Comparison of ENCODE assay signal across 13 cellular contexts in genomic region chr22:26430600-26430999, GRCh38. TPM values are rescaled to one million over a fixed set of nuclear protein-coding genes. Genes with fewer than 3 reads are reported as not detected.
DNase-seq lines count a peak whose midpoint lies in the region; ATAC-seq and TF ChIP-seq lines count a peak whose summit lies in the region.
"Had no signal": no experiment of that assay in that cellular context is flagged by ENCODE, and none has a peak within 500 bp of the region (broad histone marks: within the 10 kb centered on the region; RNA-seq: fewer than 3 reads in every experiment).

No MANE protein-coding gene starts in this region.

- H3K9me3 Mint-ChIP-seq in activated naive CD8-positive, alpha-beta T cell treated with anti-CD3 and anti-CD28 coated beads, Interleukin-2, amount 50 U/mL, for 24 hours: no peaks in the 10 kb centered on the region
- H3K9me3 Mint-ChIP-seq in natural killer cell: no peaks in the 10 kb centered on the region

- no peak for ATAC-seq in activated naive CD8-positive, alpha-beta T cell treated with anti-CD3 and anti-CD28 coated beads, Interleukin-2, amount 50 U/mL, for 24 hours
- ATAC-seq in natural killer cell: no peak

- no peaks in the 10 kb centered on the region for H3K9me3 ChIP-seq in DOHH2 (ENCODE audit: control insufficient read depth, insufficient read depth, low read length)
- H3K9me3 ChIP-seq: spleen had no signal

- no peak for DNase-seq in activated naive CD8-positive, alpha-beta T cell treated with anti-CD3 and anti-CD28 coated beads, Interleukin-2, amount 50 U/mL, for 24 hours
- no peak for DNase-seq in natural killer cell
- no peak for DNase-seq in HT-29 (ENCODE audit: low spot score)
- no peak for DNase-seq in AG08395 (ENCODE audit: low spot score)
- DNase-seq in anterior cingulate cortex (lab: John Stamatoyannopoulos, UW): no peak
- DNase-seq in AG08396 (ENCODE audit: low spot score): no peak
- DNase-seq: activated CD8-positive, alpha-beta memory T cell treated with anti-CD3 and anti-CD28 coated beads, Interleukin-2, amount 50 U/mL, for 4 hours; NCI-H1105; NCI-H774; spleen had no signal

- H3K9me2 ChIP-seq in DOHH2 (replicated peaks; ENCODE audit: control insufficient read depth, low read length): no peaks in the 10 kb centered on the region

- H3K4me2 ChIP-seq in DOHH2 (ENCODE audit: low read length): peak overlapping the region; percentile 81
- peak overlapping the region; percentile 83 for H3K4me2 ChIP-seq in KMS-11

- H3K79me2 ChIP-seq in DOHH2 (ENCODE audit: control insufficient read depth, low read length) (peaks cover 24% of the 10 kb centered on the region), KMS-11 (ENCODE audit: insufficient read depth, low read depth) (0 out of 2 replicates have a peak, but pooled peaks cover 5% of the 10 kb centered on the region)

- H3K9ac ChIP-seq in KMS-11: 0 out of 2 replicates have a peak overlapping the region, but pooled peaks have one; percentile 5

- H3K36me3 ChIP-seq in DOHH2 (ENCODE audit: control insufficient read depth, low read length): peaks cover 12% of the 10 kb centered on the region
- H3K36me3 ChIP-seq in KMS-11 (ENCODE audit: insufficient read depth): no peaks in the 10 kb centered on the region
- H3K36me3 ChIP-seq: cardiac muscle cell had no signal

- H3K27ac Mint-ChIP-seq in activated naive CD8-positive, alpha-beta T cell treated with anti-CD3 and anti-CD28 coated beads, Interleukin-2, amount 50 U/mL, for 24 hours: peak overlapping the region; percentile 66
- peak overlapping the region; percentile 31 to 62 for H3K27ac Mint-ChIP-seq in natural killer cell

- intact Hi-C loops in natural killer cell (cut with micrococcal nuclease): no loop called here

- no peak overlapping the region for H2AFZ ChIP-seq in KMS-11 (ENCODE audit: low read depth)

- H3K36me3 Mint-ChIP-seq in activated naive CD8-positive, alpha-beta T cell treated with anti-CD3 and anti-CD28 coated beads, Interleukin-2, amount 50 U/mL, for 24 hours (ENCODE audit: low read depth): peaks cover 12% of the 10 kb centered on the region
- peaks cover 7% of the 10 kb centered on the region for H3K36me3 Mint-ChIP-seq in natural killer cell

- H3K27ac ChIP-seq in DOHH2 (ENCODE audit: low read depth, low read length) (no peak overlapping the region), KMS-11 (peak overlapping the region; percentile 25; the same call in 1 of the 2 replicates)
- H3K27ac ChIP-seq: cardiac muscle cell had no signal

- no peak for TF ChIP-seq CTCF in DOHH2 (IDR thresholded peaks at IDR 0.05; ENCODE audit: low read depth, low read length, poor library complexity, severe bottlenecking)
- no peak for TF ChIP-seq CTCF in KMS-11 (conservative IDR thresholded peaks at IDR 0.05; ENCODE audit: low read depth, low read length)
- TF ChIP-seq CTCF in natural killer cell (IDR thresholded peaks at IDR 0.05): no peak

- H3K4me1 ChIP-seq in DOHH2 (ENCODE audit: control insufficient read depth, low read length): peaks cover 29% of the 10 kb centered on the region
- peaks cover 39% of the 10 kb centered on the region for H3K4me1 ChIP-seq in KMS-11 (ENCODE audit: low read depth, poor library complexity, severe bottlenecking)

- H4K20me1 ChIP-seq in DOHH2 (ENCODE audit: control insufficient read depth, insufficient read depth, low read depth, low read length) (no peaks in the 10 kb centered on the region), KMS-11 (ENCODE audit: insufficient read depth) (no peaks in the 10 kb centered on the region)

- H3K27me3 ChIP-seq in DOHH2 (ENCODE audit: control insufficient read depth, low read length) (no peaks in the 10 kb centered on the region), KMS-11 (ENCODE audit: insufficient read depth, low read depth) (no peaks in the 10 kb centered on the region)
- H3K27me3 ChIP-seq: spleen had no signal

- peak overlapping the region; percentile 79 for H3K4me3 Mint-ChIP-seq in activated naive CD8-positive, alpha-beta T cell treated with anti-CD3 and anti-CD28 coated beads, Interleukin-2, amount 50 U/mL, for 24 hours
- peak overlapping the region; percentile 73 for H3K4me3 Mint-ChIP-seq in natural killer cell

- H3K4me1 Mint-ChIP-seq in activated naive CD8-positive, alpha-beta T cell treated with anti-CD3 and anti-CD28 coated beads, Interleukin-2, amount 50 U/mL, for 24 hours: peaks cover 61% of the 10 kb centered on the region
- H3K4me1 Mint-ChIP-seq in natural killer cell: peaks cover 18 to 38% of the 10 kb centered on the region in 2 donors

- H3K27me3 Mint-ChIP-seq in activated naive CD8-positive, alpha-beta T cell treated with anti-CD3 and anti-CD28 coated beads, Interleukin-2, amount 50 U/mL, for 24 hours: peaks cover 4% of the 10 kb centered on the region
- peaks cover 0 to 3% of the 10 kb centered on the region in 2 donors for H3K27me3 Mint-ChIP-seq in natural killer cell (ENCODE audit: low read depth in 2 of 2)

- peak overlapping the region; percentile 74 for H3K4me3 ChIP-seq in DOHH2 (ENCODE audit: low read length)
- no peak overlapping the region for H3K4me3 ChIP-seq in KMS-11 (IDR thresholded peaks at IDR 0.05; ENCODE audit: insufficient read depth, low read depth, low read length)
- H3K4me3 ChIP-seq: cardiac muscle cell had no signal

- H3F3A ChIP-seq in DOHH2 (ENCODE audit: control insufficient read depth, insufficient read depth): peaks cover 15% of the 10 kb centered on the region

RNA-seq across cellular contexts. Expression of gene ASPHD2, which starts 1.5 kb away (rescaled TPM):
- total RNA-seq in natural killer cell: 1 to 10 TPM; 1.6 to 3.0 (median 1.9) TPM
- total RNA-seq in HT-29 (2014; rRNA removed; shearing (Covaris generic)): 0.16 and 0.20 TPM in 2 replicates

RNA-seq across cellular contexts. Expression of gene HPS4, which starts 53.0 kb away (rescaled TPM):
- 10 to 100 TPM; 44.8 to 53.6 (median 50.7) TPM for total RNA-seq in natural killer cell
- total RNA-seq in HT-29 (2014; rRNA removed; shearing (Covaris generic)): 24.3 and 26.6 TPM in 2 replicates

RNA-seq across cellular contexts. Expression of gene SRRD, which starts 53.1 kb away (rescaled TPM):
- total RNA-seq in natural killer cell: 10 to 100 TPM; 18.8 to 21.5 (median 21.4) TPM
- 7.3 and 11.4 TPM in 2 replicates for total RNA-seq in HT-29 (2014; rRNA removed; shearing (Covaris generic))
